ENCODE assay signal across 24 cellular contexts in genomic region chr2:12890481-12890980, GRCh38.
"Had no signal": no experiment of that assay in that cellular context is flagged by ENCODE, and none has a peak within 500 bp of the region (broad histone marks: within the 10 kb centered on the region; RNA-seq: fewer than 3 reads in every experiment).

No MANE protein-coding gene starts in this region.

- H3K27me3 Mint-ChIP-seq: activated CD8-positive, alpha-beta memory T cell treated with anti-CD3 and anti-CD28 coated beads, Interleukin-2, amount 10 ng/mL, durations not matched to agents 7 days and 5 days; activated naive CD4-positive, alpha-beta T cell treated with anti-CD3 and anti-CD28 coated beads, Interleukin-2, amount 50 U/mL, for 24 hours; activated naive CD8-positive, alpha-beta T cell treated with anti-CD3 and anti-CD28 coated beads, Interleukin-2, amount 50 U/mL, for 24 hours; effector memory CD8-positive, alpha-beta T cell had no signal

- H3K4me3 ChIP-seq: psoas muscle, sigmoid colon, stomach, thyroid gland had no signal

- H3K4me3 Mint-ChIP-seq: activated CD4-positive, alpha-beta T cell treated with anti-CD3 and anti-CD28 coated beads for 36 hours; activated CD8-positive, alpha-beta memory T cell treated with anti-CD3 and anti-CD28 coated beads, Interleukin-2, amount 10 ng/mL, durations not matched to agents 7 days and 5 days; activated CD8-positive, alpha-beta T cell treated with anti-CD3 and anti-CD28 coated beads, Interleukin-2, amount 10 ng/mL, durations not matched to agents 7 days and 5 days; activated naive CD4-positive, alpha-beta T cell treated with anti-CD3 and anti-CD28 coated beads, Interleukin-2, amount 50 U/mL, for 24 hours; activated naive CD8-positive, alpha-beta T cell treated with anti-CD3 and anti-CD28 coated beads, Interleukin-2, amount 50 U/mL, for 24 hours; effector memory CD8-positive, alpha-beta T cell; mesothelial cell of epicardium; naive thymus-derived CD4-positive, alpha-beta T cell; neural crest cell; stimulated activated naive B cell treated with anti-CD40 and anti-IgM and Interleukin-4, amounts not matched to agents 10 μg/mL and 1 μg/mL and 100 μg/mL, for 72 hours had no signal

- H3K79me2 ChIP-seq: parathyroid adenoma had no signal

- H3K9me3 ChIP-seq: thyroid gland had no signal

- H3K27ac ChIP-seq: parathyroid adenoma, psoas muscle, sigmoid colon, stomach, thyroid gland had no signal

- H3K9ac ChIP-seq: parathyroid adenoma had no signal

- H2AFZ ChIP-seq: parathyroid adenoma had no signal

- H3K4me1 Mint-ChIP-seq: activated CD4-positive, alpha-beta T cell treated with anti-CD3 and anti-CD28 coated beads for 36 hours; activated CD8-positive, alpha-beta memory T cell treated with anti-CD3 and anti-CD28 coated beads, Interleukin-2, amount 10 ng/mL, durations not matched to agents 7 days and 5 days; activated naive CD8-positive, alpha-beta T cell treated with anti-CD3 and anti-CD28 coated beads, Interleukin-2, amount 50 U/mL, for 24 hours; mesothelial cell of epicardium; neural crest cell; stimulated activated naive B cell treated with anti-CD40 and anti-IgM and Interleukin-4, amounts not matched to agents 10 μg/mL and 1 μg/mL and 100 μg/mL, for 72 hours had no signal

- DNase-seq: activated CD4-positive, alpha-beta T cell treated with anti-CD3 and anti-CD28 coated beads for 36 hours; activated CD4-positive, CD25-positive, alpha-beta regulatory T cell; activated CD8-positive, alpha-beta memory T cell treated with anti-CD3 and anti-CD28 coated beads, Interleukin-2, amount 10 ng/mL, durations not matched to agents 7 days and 5 days; activated CD8-positive, alpha-beta T cell treated with anti-CD3 and anti-CD28 coated beads, Interleukin-2, amount 10 ng/mL, durations not matched to agents 7 days and 5 days; activated naive CD8-positive, alpha-beta T cell treated with anti-CD3 and anti-CD28 coated beads, Interleukin-2, amount 50 U/mL, for 24 hours; activated T-cell treated with anti-CD3 and anti-CD28 coated beads, Interleukin-2, amount 50 U/mL, for 48 hours; amygdala; caudate nucleus; cortex of kidney; effector memory CD8-positive, alpha-beta T cell; naive thymus-derived CD4-positive, alpha-beta T cell; nucleus accumbens; psoas muscle; sigmoid colon; stimulated activated CD4-positive, alpha-beta T cell treated with anti-CD3 and anti-CD28 coated beads, Interleukin-15, amount 100 ng/mL, for 24 hours; stimulated activated CD4-positive, alpha-beta T cell treated with anti-CD3 and anti-CD28 coated beads, Interleukin-2, amount 100 ng/mL, for 24 hours; stimulated activated naive B cell treated with anti-CD40 and anti-IgM and Interleukin-4, amounts not matched to agents 10 μg/mL and 1 μg/mL and 100 μg/mL, for 72 hours; stomach; thyroid gland had no signal

- H3K27me3 ChIP-seq: sigmoid colon, stomach, thyroid gland had no signal

- H3K36me3 ChIP-seq: sigmoid colon, stomach, thyroid gland had no signal

- ATAC-seq: activated CD4-positive, alpha-beta T cell treated with anti-CD3 and anti-CD28 coated beads for 36 hours; activated CD8-positive, alpha-beta memory T cell treated with anti-CD3 and anti-CD28 coated beads, Interleukin-2, amount 10 ng/mL, durations not matched to agents 7 days and 5 days; activated CD8-positive, alpha-beta T cell treated with anti-CD3 and anti-CD28 coated beads, Interleukin-2, amount 10 ng/mL, durations not matched to agents 7 days and 5 days; activated naive CD8-positive, alpha-beta T cell treated with anti-CD3 and anti-CD28 coated beads, Interleukin-2, amount 50 U/mL, for 24 hours; effector memory CD8-positive, alpha-beta T cell; naive thymus-derived CD4-positive, alpha-beta T cell; psoas muscle; stimulated activated naive B cell treated with anti-CD40 and anti-IgM and Interleukin-4, amounts not matched to agents 10 μg/mL and 1 μg/mL and 100 μg/mL, for 72 hours had no signal

- H3K4me1 ChIP-seq: parathyroid adenoma, sigmoid colon, thyroid gland had no signal

- H3K27ac Mint-ChIP-seq: activated CD4-positive, alpha-beta T cell treated with anti-CD3 and anti-CD28 coated beads for 36 hours; activated CD8-positive, alpha-beta memory T cell treated with anti-CD3 and anti-CD28 coated beads, Interleukin-2, amount 10 ng/mL, durations not matched to agents 7 days and 5 days; activated CD8-positive, alpha-beta T cell treated with anti-CD3 and anti-CD28 coated beads, Interleukin-2, amount 10 ng/mL, durations not matched to agents 7 days and 5 days; activated naive CD8-positive, alpha-beta T cell treated with anti-CD3 and anti-CD28 coated beads, Interleukin-2, amount 50 U/mL, for 24 hours; activated T-helper 2 cell treated with anti-CD3 and anti-CD28 coated beads, Interferon-gamma antibody, Interleukin-2, Interleukin-4, amounts not matched to agents 10 μg/mL and 5 μg/mL and 100 μg/mL, durations not matched to agents 14 hours and 24 hours and 36 hours; effector memory CD8-positive, alpha-beta T cell; mesothelial cell of epicardium; naive thymus-derived CD4-positive, alpha-beta T cell; stimulated activated naive B cell treated with anti-CD40 and anti-IgM and Interleukin-4, amounts not matched to agents 10 μg/mL and 1 μg/mL and 100 μg/mL, for 72 hours had no signal
